12 cellular contexts compared by ENCODE assay signal in genomic region chr20:23831961-23832360, GRCh38. TPM values are rescaled to one million over a fixed set of nuclear protein-coding genes. Genes with fewer than 3 reads are reported as not detected.
DNase-seq lines count a peak whose midpoint lies in the region; ATAC-seq, FAIRE-seq and TF ChIP-seq lines count a peak whose summit lies in the region.
"Not testable (repeated sequence)": the region's sequence is repeated elsewhere in the genome, so short reads cannot be mapped to it uniquely, and the experiment has no call there.
"Had no signal": no experiment of that assay in that cellular context is flagged by ENCODE, and none has a peak within 500 bp of the region (broad histone marks: within the 10 kb centered on the region; RNA-seq: fewer than 3 reads in every experiment).

No MANE protein-coding gene starts in this region.

- H3K9me1 ChIP-seq in IMR-90 (ENCODE audit: insufficient read depth, low read length): not testable (repeated sequence)

- not testable (repeated sequence) for H4K5ac ChIP-seq in IMR-90 (ENCODE audit: low read depth, low read length)

- not testable (repeated sequence) for H2AK5ac ChIP-seq in IMR-90 (ENCODE audit: low read depth, low read length)

- not testable (repeated sequence) for H3K14ac ChIP-seq in IMR-90 (replicated peaks; ENCODE audit: low read depth, low read length)

- no CpG with 5 or more reads among the region's 3 CpGs for WGBS in IMR-90 (ENCODE audit: extremely low coverage in 2 of 2, insufficient read length in 1 of 2), 2 experiments
- 50 to 100% methylated on average over 1 to 2 of the region's 3 CpGs for WGBS in mesodermal cell (ENCODE audit: insufficient coverage in 2 of 2), 2 experiments

- not testable (repeated sequence) for H3K23ac ChIP-seq in IMR-90 (ENCODE audit: low read depth, low read length)

- in situ Hi-C loops in IMR-90 (cut with MboI; ENCODE audit: low sequenced_read_pairs): not testable (repeated sequence)

- not testable (repeated sequence) for H3K27me3 ChIP-seq in IMR-90 (ENCODE audit: control insufficient read depth, insufficient read depth, low read length); SJSA1 (replicated peaks)

- dilution Hi-C loops in IMR-90 (cut with HindIII; ENCODE audit: low sequenced_read_pairs, unreplicated experiment): not testable (repeated sequence)

- not testable (repeated sequence) for FAIRE-seq in urothelium cell line (lab: Jason Lieb, UNC)

- not testable (repeated sequence) for H2AFZ ChIP-seq in IMR-90 (replicated peaks; ENCODE audit: low read length, poor library complexity)

- H2AK9ac ChIP-seq in IMR-90 (replicated peaks; ENCODE audit: low read depth, low read length, poor library complexity): not testable (repeated sequence)

- not testable (repeated sequence) for H2BK20ac ChIP-seq in IMR-90 (ENCODE audit: low read depth, low read length)

- H3K79me1 ChIP-seq in IMR-90 (ENCODE audit: low read depth in 1 of 2, low read length in 2 of 2): not testable (repeated sequence)

- intact Hi-C loops in IMR-90 (cut with micrococcal nuclease): not testable (repeated sequence)

- not testable (repeated sequence) for H4K8ac ChIP-seq in IMR-90 (ENCODE audit: low read depth in 2 of 2, low read length in 2 of 2)

- not testable (repeated sequence) for TF ChIP-seq POLR2A in IMR-90 (IDR thresholded peaks at IDR 0.05; ENCODE audit: low read depth, low read length)

- not testable (repeated sequence) for H4K20me1 ChIP-seq in IMR-90 (ENCODE audit: insufficient read depth, low read length)

- BruUV-seq in IMR-90 (replicated peaks; lab: Mats Ljungman, UMichigan): not testable (repeated sequence)

- not testable (repeated sequence) for H3K36me3 ChIP-seq in IMR-90 (ENCODE audit: control insufficient read depth, insufficient read depth, low read length); SJSA1; mesodermal cell (ENCODE audit: control insufficient read depth, insufficient read depth, low read length)

- not testable (repeated sequence) for H3K9me3 ChIP-seq in IMR-90 (ENCODE audit: control insufficient read depth, insufficient read depth, low read length); SJSA1 (replicated peaks); mesodermal cell (ENCODE audit: control insufficient read depth, low read length)

- not testable (repeated sequence) for H2BK15ac ChIP-seq in IMR-90 (ENCODE audit: low read depth, low read length)

- peak; percentile 84 for ATAC-seq in IMR-90 (ENCODE audit: low read depth)

- H2BK5ac ChIP-seq in IMR-90 (ENCODE audit: low read depth, low read length, poor library complexity, severe bottlenecking): not testable (repeated sequence)

- not testable (repeated sequence) for H3K4me1 ChIP-seq in IMR-90 (ENCODE audit: control insufficient read depth, insufficient read depth, low read length)
- H3K4me1 ChIP-seq in SJSA1 (replicated peaks) (peaks cover 15% of the 10 kb centered on the region), mesodermal cell (ENCODE audit: control insufficient read depth, insufficient read depth, low read length, poor library complexity, severe bottlenecking) (peaks cover 15% of the 10 kb centered on the region)

- not testable (repeated sequence) for TF ChIP-seq RAD21 in IMR-90 (IDR thresholded peaks at IDR 0.05; ENCODE audit: low read length)

- not testable (repeated sequence) for H3K4me2 ChIP-seq in IMR-90 (ENCODE audit: low read depth, low read length)

- H3K27ac ChIP-seq in IMR-90 (ENCODE audit: insufficient read depth, low read length): not testable (repeated sequence)
- peak overlapping the region; percentile 8; the same call in 1 of the 2 replicates for H3K27ac ChIP-seq in SJSA1
- peak overlapping the region; percentile 45 for H3K27ac ChIP-seq in mesodermal cell (ENCODE audit: low read depth, low read length, severe bottlenecking)

- not testable (repeated sequence) for H3K9ac ChIP-seq in IMR-90 (ENCODE audit: low read depth, low read length)

- not testable (repeated sequence) for H3K4ac ChIP-seq in IMR-90 (ENCODE audit: low read depth, low read length)

- H3K18ac ChIP-seq in IMR-90 (ENCODE audit: low read depth, low read length): not testable (repeated sequence)

- DNase-seq in AG08395 (ENCODE audit: low spot score) (peak; percentile 60), ELR (ENCODE audit: low read depth) (peak; percentile 66), IMR-90 (peak; percentile 19), SJSA1 (ENCODE audit: low read depth in 1 of 2, low spot score in 2 of 2) (peak; percentile 72 to 77), dedifferentiated amniotic fluid mesenchymal stem cell (ENCODE audit: extremely low spot score) (peak; percentile 17), glomerular visceral epithelial cell (ENCODE audit: extremely low spot score) (peak; percentile 66), urothelium cell line (ENCODE audit: low spot score) (peak; percentile 26)

- not testable (repeated sequence) for H4K91ac ChIP-seq in IMR-90 (ENCODE audit: insufficient read depth, low read depth, low read length)

- CTCF ChIA-PET in IMR-90 (lab: Yijun Ruan, JAX): interaction anchor here (1.0 kb wide), 1 partner anchor 18 kb away, joined by 3 read pairs; no protein-coding TSS in a partner anchor

- H2BK120ac ChIP-seq in IMR-90 (ENCODE audit: low read depth, low read length): not testable (repeated sequence)

- not testable (repeated sequence) for H3K4me3 ChIP-seq in IMR-90 (ENCODE audit: insufficient read depth, low read depth, low read length); SJSA1; mesodermal cell (ENCODE audit: extremely low read depth, insufficient read depth, low read length, poor library complexity, severe bottlenecking)

- not testable (repeated sequence) for TF ChIP-seq CTCF in IMR-90 (conservative IDR thresholded peaks at IDR 0.05; ENCODE audit: low read depth, low read length)

- POLR2A ChIA-PET in IMR-90 (lab: Charles Lee; ENCODE audit: unreplicated experiment): not testable (repeated sequence)

- not testable (repeated sequence) for H3K56ac ChIP-seq in IMR-90 (ENCODE audit: extremely low read depth, insufficient read depth, low read length)

RNA-seq across cellular contexts. Expression of gene CST2, which starts 5.4 kb away (rescaled TPM):
- not detected in 2 replicates for total RNA-seq in IMR-90 (2012; rRNA removed)
- not detected in 2 replicates for polyA plus RNA-seq in IMR-90 (2012; rRNA removed)
- not detected in 2 replicates for polyA plus RNA-seq in IMR-90 (2012; cell fraction: cytosol; rRNA removed)
- not detected in 2 replicates for polyA plus RNA-seq in IMR-90 (2012; cell fraction: nucleus; rRNA removed; ENCODE audit: low replicate concordance)
- not detected in 2 replicates for total RNA-seq in SJSA1 (2014; rRNA removed; shearing (Covaris generic))
- not detected for polyA plus RNA-seq in mesodermal cell (2013, experiment 1 of 2)
- polyA plus RNA-seq in mesodermal cell (2013, experiment 2 of 2): not detected
- total RNA-seq: A673, GM12878, NCI-H460, Peyer's patch had no signal
- polyA plus RNA-seq: GM12878 had no signal

RNA-seq across cellular contexts. Expression of gene CST5, which starts 47.6 kb away (rescaled TPM):
- total RNA-seq in IMR-90 (2012; rRNA removed): not detected in 2 replicates
- polyA plus RNA-seq in IMR-90 (2012; rRNA removed): not detected in 2 replicates
- not detected in 2 replicates for polyA plus RNA-seq in IMR-90 (2012; cell fraction: cytosol; rRNA removed)
- polyA plus RNA-seq in IMR-90 (2012; cell fraction: nucleus; rRNA removed; ENCODE audit: low replicate concordance): not detected in 2 replicates
- not detected in 2 replicates for total RNA-seq in SJSA1 (2014; rRNA removed; shearing (Covaris generic))
- not detected for polyA plus RNA-seq in mesodermal cell (2013, experiment 1 of 2)
- polyA plus RNA-seq in mesodermal cell (2013, experiment 2 of 2): not detected
- total RNA-seq: A673, GM12878, NCI-H460, Peyer's patch had no signal
- polyA plus RNA-seq: GM12878 had no signal

Comparison
In these comparisons a context has a peak if more than half of its experiments do, and no peak if none do; other contexts are left out.
1. DNase-seq: peak in every context shown above with its lines; median percentile 74 in SJSA1; 66 in ELR; 66 in glomerular visceral epithelial cell; 60 in AG08395; 26 in urothelium cell line; 19 in IMR-90; 17 in dedifferentiated amniotic fluid mesenchymal stem cell.